Comparison of ENCODE assay signal across 9 cellular contexts in genomic region chr17:42153919-42154491, GRCh38. TPM values are rescaled to one million over a fixed set of nuclear protein-coding genes. Genes with fewer than 3 reads are reported as not detected.
DNase-seq lines count a peak whose midpoint lies in the region; ATAC-seq, FAIRE-seq and TF ChIP-seq lines count a peak whose summit lies in the region.
"Had no signal": no experiment of that assay in that cellular context is flagged by ENCODE, and none has a peak within 500 bp of the region (broad histone marks: within the 10 kb centered on the region; RNA-seq: fewer than 3 reads in every experiment).

No MANE protein-coding gene starts in this region.

- peaks cover 11% of the 10 kb centered on the region for H4K20me1 ChIP-seq in K562 (replicated peaks; ENCODE audit: control insufficient read depth, insufficient read depth, low read length)

- POLR2A ChIA-PET in CD4-positive, alpha-beta memory T cell (lab: Charles Lee; ENCODE audit: partially characterized antibody), result interaction anchor here (0.6 to 2.0 kb wide), 14 partner anchors 9 to 844 kb away, joined by 3 to 7 read pairs (median 3); partner anchors contain the start of genes DHX58, GHDC, HCRT and KAT2A
- POLR2A ChIA-PET in K562 (lab: Yijun Ruan, JAX), result interaction anchor here (0.5 to 1.6 kb wide), 4 partner anchors 11 to 40 kb away, joined by 3 to 8 read pairs (median 4); no protein-coding TSS in a partner anchor

- peak overlapping the region; percentile 90 to 94 for H3K9ac ChIP-seq in K562 (ENCODE audit: insufficient read depth in 1 of 2, low read depth in 2 of 2, low read length in 2 of 2)

- DNase-seq in CD4-positive, alpha-beta memory T cell, result no peak
- DNase-seq in LNCaP clone FGC (ENCODE audit: low read depth) (no peak), K562 (ENCODE audit: extremely low read depth in 1 of 4, low spot score in 3 of 4) (peak; percentile 25 to 55 (median 43)), right lobe of liver (no peak), NCI-H2196 treated with DMSO at 0.1 percent for 48 hours (lab: John Stamatoyannopoulos, UW; ENCODE audit: unreplicated experiment) (no peak), HuH-7 (ENCODE audit: low spot score) (no peak), 8988T (no peak)

- H3K9me3 Mint-ChIP-seq in CD4-positive, alpha-beta memory T cell, result peaks cover 0 to 8% (median 0%) of the 10 kb centered on the region in 8 donors

- intact Hi-C loops in CD4-positive, alpha-beta memory T cell (cut with micrococcal nuclease), result loop anchor here (2.0 kb wide), 1 partner anchor 41 kb away; the partner anchor contains the start of gene DHX58
- intact Hi-C loops in K562 (cut with micrococcal nuclease) (no loop called here), right lobe of liver (cut with DNase I) (no loop called here)

- peaks cover 7% of the 10 kb centered on the region for H3K36me3 ChIP-seq in CD4-positive, alpha-beta memory T cell (ENCODE audit: insufficient read depth, low read length)
- H3K36me3 ChIP-seq in K562 (ENCODE audit: control insufficient read depth, insufficient read depth, low read length) (peaks cover 37% of the 10 kb centered on the region; the same call in 2 of the 3 replicates), right lobe of liver (no peaks in the 10 kb centered on the region), urinary bladder (ENCODE audit: insufficient read depth) (no peaks in the 10 kb centered on the region)

- no peak for TF ChIP-seq RAD21 in K562 (CRISPR knock-in tag; conservative IDR thresholded peaks at IDR 0.05 in 1 of 2, IDR thresholded peaks at IDR 0.05 in 1 of 2)

- no peaks in the 10 kb centered on the region for H3K9me1 ChIP-seq in K562 (ENCODE audit: control insufficient read depth, insufficient read depth, low read length)

- CTCF ChIA-PET in CD4-positive, alpha-beta memory T cell (lab: Charles Lee; ENCODE audit: partially characterized antibody), result interaction anchor here (0.8 to 1.1 kb wide), 2 partner anchors 134 to 136 kb away, joined by 4 to 5 read pairs; partner anchors contain the start of genes DNAJC7 and NKIRAS2
- CTCF ChIA-PET in K562 (lab: Yijun Ruan, JAX; ENCODE audit: low intra/inter-chr PET ratio), result no interaction called here

- peak overlapping the region; percentile 82 to 98 (median 96) for H3K27ac Mint-ChIP-seq in CD4-positive, alpha-beta memory T cell

- peaks cover 43% of the 10 kb centered on the region for H3K4me1 ChIP-seq in CD4-positive, alpha-beta memory T cell (ENCODE audit: insufficient read depth, low read length)
- H3K4me1 ChIP-seq in K562 (replicated peaks in 1 of 2; ENCODE audit: control insufficient read depth in 2 of 2, insufficient read depth in 2 of 2, low read length in 2 of 2) (peaks cover 9 to 21% of the 10 kb centered on the region in 2 experiments; a peak in 4 of 5 replicates), right lobe of liver (peaks cover 0 to 22% (median 5%) of the 10 kb centered on the region in 4 donors), urinary bladder (ENCODE audit: insufficient read depth) (no peaks in the 10 kb centered on the region)

- H3K27me3 Mint-ChIP-seq in CD4-positive, alpha-beta memory T cell, result no peaks in the 10 kb centered on the region

- H3K4me2 ChIP-seq in K562 (ENCODE audit: insufficient read depth, low read length), result peak overlapping the region; percentile 99

- H3K27ac ChIP-seq in CD4-positive, alpha-beta memory T cell (ENCODE audit: low read depth, low read length), result peak overlapping the region; percentile 96
- H3K27ac ChIP-seq in K562 (ENCODE audit: extremely low read depth, low read depth, low read length) (peak overlapping the region; percentile 85), right lobe of liver (peak overlapping the region; percentile 69 to 82 (median 79)), urinary bladder (ENCODE audit: low read depth) (no peak overlapping the region)

- TF ChIP-seq CTCF in LNCaP clone FGC (IDR thresholded peaks at IDR 0.05; ENCODE audit: control insufficient read depth, extremely low read depth, insufficient read depth) (no peak), K562 (IDR thresholded peaks at IDR 0.05 in 2 of 3, conservative IDR thresholded peaks at IDR 0.05 in 1 of 3; ENCODE audit: insufficient read depth in 2 of 3, low read depth in 1 of 3, low read length in 3 of 3) (no peak), right lobe of liver (IDR thresholded peaks at IDR 0.05) (no peak)

- no peaks in the 10 kb centered on the region for H3K9me3 ChIP-seq in CD4-positive, alpha-beta memory T cell (ENCODE audit: control insufficient read depth in 1 of 2, low read length in 2 of 2)
- H3K9me3 ChIP-seq in K562 (replicated peaks; ENCODE audit: control insufficient read depth, insufficient read depth, low read depth, low read length) (no peaks in the 10 kb centered on the region), right lobe of liver (no peaks in the 10 kb centered on the region)

- peak overlapping the region; percentile 66 for H2AFZ ChIP-seq in K562 (ENCODE audit: low read depth, low read length)

- WGBS in K562 (ENCODE audit: insufficient coverage, low coverage, missing lambda C conversion rate), result 0% methylated on average over 10 of the region's 10 CpGs
- 9% methylated on average over 8 of the region's 10 CpGs for WGBS in right lobe of liver (ENCODE audit: insufficient coverage, low coverage, low lambda C conversion rate, missing lambda C conversion rate)
- 9% methylated on average over 10 of the region's 10 CpGs for WGBS in urinary bladder

- H3K4me3 ChIP-seq in CD4-positive, alpha-beta memory T cell (ENCODE audit: low read length in 2 of 2), result peak overlapping the region; percentile 86 to 96
- H3K4me3 ChIP-seq in LNCaP clone FGC (ENCODE audit: low read depth, low read length) (peak overlapping the region; percentile 100), K562 (peak overlapping the region; percentile 93), right lobe of liver (peak overlapping the region; percentile 95 to 99 (median 99)), urinary bladder (ENCODE audit: low read depth, low read length) (peak overlapping the region; percentile 95)

- TF ChIP-seq POLR2A in K562 (conservative IDR thresholded peaks at IDR 0.05), result no peak
- TF ChIP-seq POLR2A in right lobe of liver (IDR thresholded peaks at IDR 0.05), result no peak

- peaks cover 25 to 50% (median 37%) of the 10 kb centered on the region in 4 donors for H3K4me1 Mint-ChIP-seq in CD4-positive, alpha-beta memory T cell

- BruUV-seq in K562 (replicated peaks; lab: Mats Ljungman, UMichigan), result TSS peak; percentile 50

- peak; percentile 27 for ATAC-seq in K562
- peak in 3 of 4 donors; percentile 4 to 24 (median 8) for ATAC-seq in right lobe of liver

- FAIRE-seq in K562 (lab: Jason Lieb, UNC), result no peak

- H3K36me3 Mint-ChIP-seq in CD4-positive, alpha-beta memory T cell, result peaks cover 4 to 21% of the 10 kb centered on the region in 2 donors

- TF ChIP-seq EP300 in K562 (IDR thresholded peaks at IDR 0.05; ENCODE audit: low read length), result no peak

- in situ Hi-C loops in K562 (cut with MboI), result no loop called here

- H3K4me3 Mint-ChIP-seq in CD4-positive, alpha-beta memory T cell, result peak overlapping the region; percentile 89 to 98 (median 94)

- H3K27me3 ChIP-seq in CD4-positive, alpha-beta memory T cell (ENCODE audit: insufficient read depth, low read length), result no peaks in the 10 kb centered on the region
- H3K27me3 ChIP-seq in K562 (ENCODE audit: control insufficient read depth in 2 of 2, insufficient read depth in 2 of 2, low read length in 2 of 2), result no peaks in the 10 kb centered on the region
- H3K27me3 ChIP-seq in right lobe of liver, result no peaks in the 10 kb centered on the region

- H3K79me2 ChIP-seq in K562 (ENCODE audit: control insufficient read depth, insufficient read depth, low read length), result peaks cover 53% of the 10 kb centered on the region

RNA-seq across cellular contexts. Expression of gene RAB5C, which starts 0.8 kb away (rescaled TPM):
- 10 to 100 TPM; 77.7 to 80.6 TPM for total RNA-seq in CD4-positive, alpha-beta memory T cell
- polyA plus RNA-seq in CD4-positive, alpha-beta memory T cell, result 10 to 100 TPM; 63.4 to 73.1 TPM
- 21.1 and 47.2 TPM in 2 replicates for total RNA-seq in K562 (2011; cell fraction: chromatin; rRNA removed; ENCODE audit: low replicate concordance)
- total RNA-seq in K562 (2011; cell fraction: nucleolus; rRNA removed), result 33.4 and 35.0 TPM in 2 replicates
- total RNA-seq in K562 (2011; cell fraction: nucleoplasm; rRNA removed), result 29.4 and 31.1 TPM in 2 replicates
- total RNA-seq in K562 (2014; rRNA removed) (79.2 and 125 TPM in 2 replicates), K562 (2014; rRNA removed; fragmentation: Illumina TruSeq; extraction: Trizol) (46.5 and 55.8 TPM in 2 replicates), K562 (2015; rRNA removed; fragmentation: Illumina TruSeq; extraction: Trizol) (106 and 107 TPM in 2 replicates), K562 (2021) (108 and 117 TPM in 2 replicates), right lobe of liver (100 to 1,000 TPM in 1 of 6 experiments, 10 to 100 TPM in 5; 54.0 to 108 (median 65.3) TPM), urinary bladder (40.5 TPM)
- polyA plus RNA-seq in K562 (2011; rRNA removed) (55.9 and 77.4 TPM in 2 replicates), K562 (2014; fragmentation: Illumina TruSeq; extraction: Trizol) (165 and 166 TPM in 2 replicates), K562 (2014; fragmentation: Nextera tagmentation; extraction: Ambion mirVana) (1 to 10 TPM; 1.7 to 2.2 TPM), K562 (2014; rRNA removed) (118 and 122 TPM in 2 replicates), urinary bladder (198 TPM)
- 85.9 and 208 TPM in 2 replicates for polyA plus RNA-seq in K562 (2011; cell fraction: cytosol; rRNA removed)
- polyA plus RNA-seq in K562 (2011; cell fraction: nucleus; rRNA removed), result 34.9 and 64.9 TPM in 2 replicates
- 110 and 123 TPM in 2 replicates for polyA plus RNA-seq in K562 (2012)
- 20.1 and 45.6 TPM in 2 replicates for polyA minus RNA-seq in K562 (2011; rRNA and poly(A)+ RNA removed)
- polyA minus RNA-seq in K562 (2011; cell fraction: cytosol; rRNA and poly(A)+ RNA removed), result 30.4 and 33.9 TPM in 2 replicates
- 7.9 and 8.3 TPM in 2 replicates for polyA minus RNA-seq in K562 (2011; cell fraction: nucleus; rRNA and poly(A)+ RNA removed)

RNA-seq across cellular contexts. Expression of gene KCNH4, which starts 26.9 kb away (rescaled TPM):
- total RNA-seq in CD4-positive, alpha-beta memory T cell, result under 1 TPM; 0.09 to 0.11 TPM
- polyA plus RNA-seq in CD4-positive, alpha-beta memory T cell, result not detected
- 1.0 and 3.5 TPM in 2 replicates for total RNA-seq in K562 (2011; cell fraction: chromatin; rRNA removed; ENCODE audit: low replicate concordance)
- 2.5 TPM in 2 replicates for total RNA-seq in K562 (2011; cell fraction: nucleolus; rRNA removed)
- 2.0 and 2.2 TPM in 2 replicates for total RNA-seq in K562 (2011; cell fraction: nucleoplasm; rRNA removed)
- total RNA-seq in K562 (2014; rRNA removed) (0.50 and 0.98 TPM in 2 replicates), K562 (2014; rRNA removed; fragmentation: Illumina TruSeq; extraction: Trizol) (0.22 and 0.29 TPM in 2 replicates), K562 (2015; rRNA removed; fragmentation: Illumina TruSeq; extraction: Trizol) (0.36 and 0.49 TPM in 2 replicates), K562 (2021) (1.8 and 2.0 TPM in 2 replicates), right lobe of liver (under 1 TPM in 1 of 6 experiments, not detected in 5; 0.11 TPM), urinary bladder (0.79 TPM)
- polyA plus RNA-seq in K562 (2011; rRNA removed) (0.72 and 0.79 TPM in 2 replicates), K562 (2014; fragmentation: Illumina TruSeq; extraction: Trizol) (1.2 and 1.3 TPM in 2 replicates), K562 (2014; fragmentation: Nextera tagmentation; extraction: Ambion mirVana) (under 1 TPM; 0.10 to 0.14 TPM), K562 (2014; rRNA removed) (1.3 and 1.7 TPM in 2 replicates), urinary bladder (0.49 TPM)
- 0.68 and 2.6 TPM in 2 replicates for polyA plus RNA-seq in K562 (2011; cell fraction: cytosol; rRNA removed)
- polyA plus RNA-seq in K562 (2011; cell fraction: nucleus; rRNA removed), result 1.2 and 4.0 TPM in 2 replicates
- polyA plus RNA-seq in K562 (2012), result 0.24 and 1.0 TPM in 2 replicates
- 0.45 and 1.1 TPM in 2 replicates for polyA minus RNA-seq in K562 (2011; rRNA and poly(A)+ RNA removed)
- 0.82 and 0.95 TPM in 2 replicates for polyA minus RNA-seq in K562 (2011; cell fraction: cytosol; rRNA and poly(A)+ RNA removed)
- polyA minus RNA-seq in K562 (2011; cell fraction: nucleus; rRNA and poly(A)+ RNA removed), result 0.44 and 0.94 TPM in 2 replicates

RNA-seq across cellular contexts. Expression of gene HCRT, which starts 31.2 kb away (rescaled TPM):
- total RNA-seq in CD4-positive, alpha-beta memory T cell, result not detected
- not detected for polyA plus RNA-seq in CD4-positive, alpha-beta memory T cell
- total RNA-seq in K562 (2011; cell fraction: chromatin; rRNA removed; ENCODE audit: low replicate concordance), result not detected in 2 replicates
- total RNA-seq in K562 (2011; cell fraction: nucleolus; rRNA removed), result not detected in 2 replicates
- not detected in 2 replicates for total RNA-seq in K562 (2011; cell fraction: nucleoplasm; rRNA removed)
- total RNA-seq in K562 (2014; rRNA removed) (not detected in 2 replicates), K562 (2014; rRNA removed; fragmentation: Illumina TruSeq; extraction: Trizol) (not detected in 2 replicates), K562 (2015; rRNA removed; fragmentation: Illumina TruSeq; extraction: Trizol) (not detected in 2 replicates), K562 (2021) (not detected in 2 replicates), right lobe of liver (not detected), urinary bladder (not detected)
- polyA plus RNA-seq in K562 (2011; rRNA removed) (not detected in 2 replicates), K562 (2014; fragmentation: Illumina TruSeq; extraction: Trizol) (not detected in 2 replicates), K562 (2014; fragmentation: Nextera tagmentation; extraction: Ambion mirVana) (not detected), K562 (2014; rRNA removed) (not detected in 2 replicates), urinary bladder (not detected)
- not detected in 2 replicates for polyA plus RNA-seq in K562 (2011; cell fraction: cytosol; rRNA removed)
- not detected in 2 replicates for polyA plus RNA-seq in K562 (2011; cell fraction: nucleus; rRNA removed)
- polyA plus RNA-seq in K562 (2012), result not detected in 2 replicates
- polyA minus RNA-seq in K562 (2011; rRNA and poly(A)+ RNA removed), result not detected in 2 replicates
- not detected in 2 replicates for polyA minus RNA-seq in K562 (2011; cell fraction: cytosol; rRNA and poly(A)+ RNA removed)
- not detected in 2 replicates for polyA minus RNA-seq in K562 (2011; cell fraction: nucleus; rRNA and poly(A)+ RNA removed)
- total RNA-seq: NCI-H460 had no signal

RNA-seq across cellular contexts. Expression of gene HSPB9, which starts 31.4 kb away (rescaled TPM):
- not detected for total RNA-seq in CD4-positive, alpha-beta memory T cell
- polyA plus RNA-seq in CD4-positive, alpha-beta memory T cell, result not detected
- 0.62 and 0.92 TPM in 2 replicates for total RNA-seq in K562 (2011; cell fraction: chromatin; rRNA removed; ENCODE audit: low replicate concordance)
- total RNA-seq in K562 (2011; cell fraction: nucleolus; rRNA removed), result 0.26 and 0.67 TPM in 2 replicates
- 0.22 and 0.31 TPM in 2 replicates for total RNA-seq in K562 (2011; cell fraction: nucleoplasm; rRNA removed)
- total RNA-seq in K562 (2014; rRNA removed) (0.08 TPM in 1 of 2 replicates, not detected in the other), K562 (2014; rRNA removed; fragmentation: Illumina TruSeq; extraction: Trizol) (not detected in 2 replicates), K562 (2015; rRNA removed; fragmentation: Illumina TruSeq; extraction: Trizol) (0.07 TPM in 1 of 2 replicates, not detected in the other), K562 (2021) (0.11 and 0.16 TPM in 2 replicates), right lobe of liver (1 to 10 TPM in 2 of 6 experiments, under 1 TPM in 4; 0.38 to 1.6 (median 0.85) TPM), urinary bladder (not detected)
- polyA plus RNA-seq in K562 (2011; rRNA removed) (0.04 and 0.08 TPM in 2 replicates), K562 (2014; fragmentation: Illumina TruSeq; extraction: Trizol) (not detected in 2 replicates), K562 (2014; fragmentation: Nextera tagmentation; extraction: Ambion mirVana) (under 1 TPM; 0.04 to 0.06 TPM), K562 (2014; rRNA removed) (0.05 and 0.13 TPM in 2 replicates), urinary bladder (0.11 TPM)
- 0.06 TPM in 1 of 2 replicates, not detected in the other for polyA plus RNA-seq in K562 (2011; cell fraction: cytosol; rRNA removed)
- 0.41 and 0.74 TPM in 2 replicates for polyA plus RNA-seq in K562 (2011; cell fraction: nucleus; rRNA removed)
- 0.27 and 0.36 TPM in 2 replicates for polyA plus RNA-seq in K562 (2012)
- 0.18 TPM in 1 of 2 replicates, not detected in the other for polyA minus RNA-seq in K562 (2011; rRNA and poly(A)+ RNA removed)
- polyA minus RNA-seq in K562 (2011; cell fraction: cytosol; rRNA and poly(A)+ RNA removed), result not detected in 2 replicates
- 0.13 and 0.22 TPM in 2 replicates for polyA minus RNA-seq in K562 (2011; cell fraction: nucleus; rRNA and poly(A)+ RNA removed)

RNA-seq across cellular contexts. Expression of gene KAT2A, which starts 32.8 kb away (rescaled TPM):
- 10 to 100 TPM; 38.5 to 39.9 TPM for total RNA-seq in CD4-positive, alpha-beta memory T cell
- 1 to 10 TPM; 5.9 to 7.3 TPM for polyA plus RNA-seq in CD4-positive, alpha-beta memory T cell
- 97.5 and 216 TPM in 2 replicates for total RNA-seq in K562 (2011; cell fraction: chromatin; rRNA removed; ENCODE audit: low replicate concordance)
- 139 and 145 TPM in 2 replicates for total RNA-seq in K562 (2011; cell fraction: nucleolus; rRNA removed)
- total RNA-seq in K562 (2011; cell fraction: nucleoplasm; rRNA removed), result 84.1 and 110 TPM in 2 replicates
- 22.9 and 29.3 TPM in 2 replicates for total RNA-seq in K562 (2014; rRNA removed)
- 13.9 and 18.7 TPM in 2 replicates for total RNA-seq in K562 (2014; rRNA removed; fragmentation: Illumina TruSeq; extraction: Trizol)
- 31.9 and 32.8 TPM in 2 replicates for total RNA-seq in K562 (2015; rRNA removed; fragmentation: Illumina TruSeq; extraction: Trizol)
- total RNA-seq in K562 (2021), result 57.2 and 57.8 TPM in 2 replicates
- 64.6 and 64.7 TPM in 2 replicates for polyA plus RNA-seq in K562 (2011; rRNA removed)
- 26.0 and 41.1 TPM in 2 replicates for polyA plus RNA-seq in K562 (2011; cell fraction: cytosol; rRNA removed)
- 518 and 949 TPM in 2 replicates for polyA plus RNA-seq in K562 (2011; cell fraction: nucleus; rRNA removed)
- 43.2 and 57.4 TPM in 2 replicates for polyA plus RNA-seq in K562 (2012)
- 54.4 and 57.1 TPM in 2 replicates for polyA plus RNA-seq in K562 (2014; fragmentation: Illumina TruSeq; extraction: Trizol)
- 1 to 10 TPM; 1.5 to 4.9 TPM for polyA plus RNA-seq in K562 (2014; fragmentation: Nextera tagmentation; extraction: Ambion mirVana)
- polyA plus RNA-seq in K562 (2014; rRNA removed), result 80.4 and 92.0 TPM in 2 replicates
- 13.2 and 20.1 TPM in 2 replicates for polyA minus RNA-seq in K562 (2011; rRNA and poly(A)+ RNA removed)
- 13.4 and 13.8 TPM in 2 replicates for polyA minus RNA-seq in K562 (2011; cell fraction: cytosol; rRNA and poly(A)+ RNA removed)
- polyA minus RNA-seq in K562 (2011; cell fraction: nucleus; rRNA and poly(A)+ RNA removed), result 44.7 and 47.8 TPM in 2 replicates
- total RNA-seq in right lobe of liver, result 10 to 100 TPM; 14.3 to 36.4 (median 21.3) TPM
- 14.1 TPM for total RNA-seq in urinary bladder
- 44.3 TPM for polyA plus RNA-seq in urinary bladder

Comparison
In these comparisons a context has a peak if more than half of its experiments do, and no peak if none do; other contexts are left out.
1. DNase-seq: peak in K562 (4 of 4); none in CD4-positive, alpha-beta memory T cell (0 of 5), LNCaP clone FGC (single experiment), right lobe of liver (0 of 3), NCI-H2196 treated with DMSO at 0.1 percent for 48 hours (single experiment), HuH-7 (single experiment) and 8988T (single experiment).
2. Peak in every context shown above with its lines, with median percentiles within 50 percentile points of each other: H3K4me3 ChIP-seq.